10 cellular contexts compared by ENCODE assay signal in the genomic region with DNA sequence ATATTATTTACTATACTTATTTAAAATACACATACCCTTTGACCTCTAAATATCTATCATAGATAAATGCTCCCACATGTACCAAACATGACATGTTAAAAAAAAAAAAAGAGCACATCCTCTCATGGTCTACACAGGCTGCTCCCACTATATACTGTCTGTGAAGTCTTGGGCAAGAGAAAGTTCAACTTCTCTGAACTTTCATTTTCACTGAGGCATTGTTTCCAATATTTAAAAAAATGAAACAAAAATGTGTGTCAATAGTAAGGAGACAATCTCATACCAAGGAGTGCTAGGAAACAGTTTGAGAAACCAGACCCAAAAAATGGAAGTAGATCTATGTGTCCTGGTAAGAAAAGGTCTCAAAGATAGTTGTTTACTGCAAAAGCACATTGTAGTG. TPM values are rescaled to one million over a fixed set of nuclear protein-coding genes. Genes with fewer than 3 reads are reported as not detected.
DNase-seq lines count a peak whose midpoint lies in the region; ATAC-seq and TF ChIP-seq lines count a peak whose summit lies in the region.
"Had no signal": no experiment of that assay in that cellular context is flagged by ENCODE, and none has a peak within 500 bp of the region (broad histone marks: within the 10 kb centered on the region; RNA-seq: fewer than 3 reads in every experiment).

No MANE protein-coding gene starts in this region.

- peak; percentile 69 for ATAC-seq in HG02623 (IDR thresholded peaks at IDR 0.05; ENCODE audit: unreplicated experiment)
- peak; percentile 46 for ATAC-seq in T-helper 17 cell
- ATAC-seq in gastrocnemius medialis = peak in 1 of 2 donors; percentile 54

- peak overlapping the region; percentile 46 for H3K27ac Mint-ChIP-seq in T-helper 17 cell

- TF ChIP-seq CTCF in gastrocnemius medialis (IDR thresholded peaks at IDR 0.05 in 4 of 5, conservative IDR thresholded peaks at IDR 0.05 in 1 of 5) (no peak), A673 (conservative IDR thresholded peaks at IDR 0.05; ENCODE audit: low read depth, low read length) (no peak)

- peaks cover 35% of the 10 kb centered on the region for H3K4me1 Mint-ChIP-seq in T-helper 17 cell

- H3K36me3 ChIP-seq in gastrocnemius medialis (no peaks in the 10 kb centered on the region), A673 (ENCODE audit: insufficient read depth, low read length, poor library complexity, severe bottlenecking) (no peaks in the 10 kb centered on the region)

- peak overlapping the region; percentile 21 for H3K4me3 Mint-ChIP-seq in T-helper 17 cell

- H3K27me3 ChIP-seq in gastrocnemius medialis = no peaks in the 10 kb centered on the region
- no peaks in the 10 kb centered on the region for H3K27me3 ChIP-seq in A673 (replicated peaks; ENCODE audit: insufficient read depth, low read depth, low read length, poor library complexity)

- DNase-seq in NOMO-1 treated with DMSO at 0.1 percent for 48 hours (lab: John Stamatoyannopoulos, UW; ENCODE audit: unreplicated experiment) = peak; percentile 40
- no peak for DNase-seq in NOMO-1 treated with dmso at 0.1 percent for 144 hours (lab: John Stamatoyannopoulos, UW; ENCODE audit: unreplicated experiment)
- no peak for DNase-seq in T-helper 17 cell
- no peak for DNase-seq in gastrocnemius medialis
- DNase-seq in T1000 (lab: John Stamatoyannopoulos, UW) = no peak
- DNase-seq in stimulated activated CD4-positive, alpha-beta T cell treated with anti-CD3 and anti-CD28 coated beads, Interleukin-4, amount 100 ng/mL, for 1 hour = no peak
- no peak for DNase-seq in A673 (ENCODE audit: low spot score)
- DNase-seq: NCI-H2081 had no signal

- intact Hi-C loops in gastrocnemius medialis (cut with DNase I; ENCODE audit: low total_unique reads) (no loop called here), A673 (cut with micrococcal nuclease; ENCODE audit: unreplicated experiment) (no loop called here)

- H3K27me3 Mint-ChIP-seq in T-helper 17 cell = no peaks in the 10 kb centered on the region

- no peaks in the 10 kb centered on the region for H3K36me3 Mint-ChIP-seq in T-helper 17 cell (ENCODE audit: low read depth)

- CTCF ChIA-PET in A673 (lab: Charles Lee) = no interaction called here

- POLR2A ChIA-PET in A673 (lab: Charles Lee; ENCODE audit: low non-redundant PET) = no interaction called here

- in situ Hi-C loops in gastrocnemius medialis (cut with MboI; ENCODE audit: low sequenced_read_pairs in 4 of 4) = loop anchor here in 2 of 4 donors (25.0 kb wide), 2 partner anchors 143 to 318 kb away; no protein-coding TSS in a partner anchor

- H3K27ac ChIP-seq in gastrocnemius medialis (peak overlapping the region; percentile 26 to 67 (median 42)), A673 (ENCODE audit: low read depth, low read length, poor library complexity, severe bottlenecking) (no peak overlapping the region)
- H3K27ac ChIP-seq: 22Rv1 had no signal

- BruUV-seq in A673 (replicated peaks; lab: Mats Ljungman, UMichigan) = no TSS peak

- H3K4me3 ChIP-seq in gastrocnemius medialis (no peak overlapping the region), A673 (ENCODE audit: low read depth, low read length, poor library complexity, severe bottlenecking) (no peak overlapping the region)

- no peaks in the 10 kb centered on the region for H3K9me3 ChIP-seq in T-helper 17 cell (ENCODE audit: control insufficient read depth, low read length, poor library complexity, severe bottlenecking)
- no peaks in the 10 kb centered on the region for H3K9me3 ChIP-seq in gastrocnemius medialis
- no peaks in the 10 kb centered on the region for H3K9me3 ChIP-seq in A673 (ENCODE audit: low read depth, low read length, poor library complexity, severe bottlenecking)

- no peak for TF ChIP-seq POLR2A in gastrocnemius medialis (IDR thresholded peaks at IDR 0.05)

- H3K4me1 ChIP-seq in gastrocnemius medialis (peaks cover 9 to 35% of the 10 kb centered on the region in 2 donors), A673 (ENCODE audit: insufficient read depth, low read length, poor library complexity, severe bottlenecking) (peaks cover 9% of the 10 kb centered on the region)

RNA-seq across cellular contexts. Expression of a gene that starts 29.3 kb away (rescaled TPM):
- total RNA-seq in T-helper 17 cell (10 to 100 TPM; 63.9 to 67.3 TPM), gastrocnemius medialis (10 to 100 TPM in 3 of 4 donors, 1 to 10 TPM in 1; 7.5 to 19.8 (median 12.8) TPM), A673 (2021) (22.6 and 26.2 TPM in 2 replicates)
